19 cellular contexts compared by ENCODE assay signal in genomic region chr5:59693492-59693891, GRCh38.
"Had no signal": no experiment of that assay in that cellular context is flagged by ENCODE, and none has a peak within 500 bp of the region (broad histone marks: within the 10 kb centered on the region; RNA-seq: fewer than 3 reads in every experiment).

No MANE protein-coding gene starts in this region.

- H3K4me3 Mint-ChIP-seq: memory B cell; natural killer cell treated with Interleukin-12 subunit alpha and Interleukin-12 subunit beta and Interleukin-15 and Interleukin-18, amount 100 ng/mL, for 72 hours; neural progenitor cell had no signal

- ATAC-seq: gastrocnemius medialis; heart right ventricle; lower lobe of right lung; natural killer cell treated with Interleukin-12 subunit alpha and Interleukin-12 subunit beta and Interleukin-15 and Interleukin-18, amount 100 ng/mL, for 72 hours had no signal

- DNase-seq: colonic mucosa; dermis blood vessel endothelial cell; esophagus squamous epithelium; gastrocnemius medialis; heart right ventricle; left ventricle myocardium inferior; lower lobe of right lung; midbrain; nucleus accumbens; ovary; sigmoid colon; stimulated activated CD4-positive, alpha-beta T cell treated with anti-CD3 and anti-CD28 coated beads, Interleukin-12 subunit alpha, Interleukin-12 subunit beta, amount 100 ng/mL, for 4 hours; stimulated activated naive CD4-positive, alpha-beta T cell treated with Interleukin-2 at 50 U/mL for 16 hours; trophoblast cell had no signal

- H3K9ac ChIP-seq: neural progenitor cell had no signal

- H3K36me3 ChIP-seq: colonic mucosa, esophagus squamous epithelium, gastrocnemius medialis, heart right ventricle, left ventricle myocardium inferior, lower lobe of right lung, neural progenitor cell, ovary, right atrium auricular region, sigmoid colon had no signal

- H2AFZ ChIP-seq: neural progenitor cell had no signal

- H3K4me1 Mint-ChIP-seq: neural progenitor cell had no signal

- H3K4me2 ChIP-seq: neural progenitor cell had no signal

- H3K27ac ChIP-seq: colonic mucosa, esophagus squamous epithelium, gastrocnemius medialis, heart right ventricle, left ventricle myocardium inferior, lower lobe of right lung, neural progenitor cell, ovary, right atrium auricular region, skin epidermis had no signal

- H3K27ac Mint-ChIP-seq: memory B cell; natural killer cell treated with Interleukin-12 subunit alpha and Interleukin-12 subunit beta and Interleukin-15 and Interleukin-18, amount 100 ng/mL, for 72 hours; neural progenitor cell had no signal

- H3K27me3 Mint-ChIP-seq: memory B cell had no signal

- H3K9me3 ChIP-seq: colonic mucosa, esophagus squamous epithelium, gastrocnemius medialis, lower lobe of right lung, ovary, right atrium auricular region, sigmoid colon had no signal

- H3K9me3 Mint-ChIP-seq: memory B cell; natural killer cell treated with Interleukin-12 subunit alpha and Interleukin-12 subunit beta and Interleukin-15 and Interleukin-18, amount 100 ng/mL, for 72 hours had no signal

- H3K4me1 ChIP-seq: colonic mucosa, esophagus squamous epithelium, gastrocnemius medialis, heart right ventricle, left ventricle myocardium inferior, neural progenitor cell, right atrium auricular region had no signal

- H3K36me3 Mint-ChIP-seq: neural progenitor cell had no signal

- H3K27me3 ChIP-seq: colonic mucosa, esophagus squamous epithelium, gastrocnemius medialis, heart right ventricle, neural progenitor cell, ovary, right atrium auricular region, sigmoid colon had no signal

- H3K4me3 ChIP-seq: colonic mucosa, esophagus squamous epithelium, gastrocnemius medialis, heart right ventricle, left ventricle myocardium inferior, lower lobe of right lung, neural progenitor cell, ovary, right atrium auricular region, sigmoid colon, skin epidermis had no signal
